8 cellular contexts compared by ENCODE assay signal in the genomic region with DNA sequence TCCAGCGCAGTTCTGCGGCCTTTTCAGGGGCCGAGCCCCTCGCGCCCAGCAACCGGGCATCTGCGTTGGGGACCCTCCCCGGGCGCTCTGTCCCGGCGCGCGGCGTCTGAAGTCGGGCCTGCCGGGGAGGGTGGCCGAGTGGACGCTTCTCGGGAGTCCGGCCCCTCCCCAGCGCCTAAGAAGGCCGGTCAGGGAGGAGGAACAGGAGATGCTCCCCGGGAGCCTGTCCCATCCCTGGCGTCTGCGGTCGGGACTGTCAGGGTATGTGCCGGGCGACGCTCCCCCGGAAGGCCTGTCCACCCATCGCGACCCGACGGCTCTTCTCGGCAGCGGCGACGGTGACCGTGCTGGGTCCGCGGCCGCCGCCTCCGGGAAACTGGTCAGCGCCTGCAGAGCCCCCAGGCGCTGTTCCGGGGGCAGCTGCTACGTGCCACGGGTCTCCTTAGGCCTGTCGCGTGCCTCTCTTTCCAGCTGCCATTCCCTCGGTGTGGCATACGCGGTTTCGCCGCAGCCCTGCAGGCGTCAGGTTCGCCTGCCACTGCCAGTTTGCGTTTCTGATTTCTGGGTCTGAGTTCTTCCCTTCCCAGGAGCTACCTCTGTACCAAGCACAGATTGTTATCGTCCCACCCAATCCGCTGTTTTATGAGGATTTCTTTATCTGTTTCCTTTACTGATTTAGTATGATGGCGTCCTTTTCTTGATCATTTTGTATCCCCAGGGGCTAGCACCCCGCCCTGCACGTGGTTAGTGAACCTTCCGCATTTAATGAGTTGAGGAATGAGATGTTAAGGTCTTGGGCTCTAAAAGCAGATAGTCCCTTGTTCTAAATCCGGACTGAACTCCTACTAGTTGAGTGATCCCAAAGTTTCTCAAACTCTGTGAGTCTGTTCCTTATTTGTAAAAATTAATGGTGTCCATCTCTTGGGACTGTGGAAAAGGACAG. TPM values are rescaled to one million over a fixed set of nuclear protein-coding genes. Genes with fewer than 3 reads are reported as not detected.
DNase-seq lines count a peak whose midpoint lies in the region; ATAC-seq and TF ChIP-seq lines count a peak whose summit lies in the region.

No MANE protein-coding gene starts in this region.

- DNase-seq in GM03348 (ENCODE audit: low spot score) (peak; percentile 67), HuH-7.5 (ENCODE audit: low spot score) (peak; percentile 49), coronary artery (ENCODE audit: low spot score) (peak; percentile 79), left lobe of liver (ENCODE audit: low spot score) (peak; percentile 65), SKM-1 treated with dmso at 0.1 percent for 144 hours (lab: John Stamatoyannopoulos, UW; ENCODE audit: unreplicated experiment) (no peak)
- DNase-seq in activated CD4-positive, alpha-beta T cell treated with anti-CD3 and anti-CD28 coated beads for 1 hour, result peak; percentile 43
- DNase-seq in stimulated activated CD4-positive, alpha-beta T cell treated with anti-CD3 and anti-CD28 coated beads, Interleukin-4, amount 100 ng/mL, for 4 hours, result peak; percentile 27 to 34

- ATAC-seq in GM21619 (IDR thresholded peaks at IDR 0.05; ENCODE audit: unreplicated experiment) (peak; percentile 36), left lobe of liver (peak; percentile 83)

- no peak for TF ChIP-seq CTCF in coronary artery (IDR thresholded peaks at IDR 0.05)

- peak overlapping the region; percentile 92 to 96 for H3K27ac ChIP-seq in coronary artery

- peak overlapping the region; percentile 85 for H3K4me3 ChIP-seq in coronary artery

RNA-seq across cellular contexts. Expression of gene IFIT5, which starts 0.8 kb away (rescaled TPM):
- total RNA-seq in left lobe of liver, result 3.8 TPM

RNA-seq across cellular contexts. Expression of gene IFIT1, which starts 22.7 kb away (rescaled TPM):
- total RNA-seq in left lobe of liver, result 9.6 TPM

RNA-seq across cellular contexts. Expression of gene IFIT1B, which starts 37.3 kb away (rescaled TPM):
- total RNA-seq in left lobe of liver, result not detected
